33 cellular contexts compared by ENCODE assay signal in genomic region chr11:61106296-61106695, GRCh38. TPM values are rescaled to one million over a fixed set of nuclear protein-coding genes. Genes with fewer than 3 reads are reported as not detected.
DNase-seq lines count a peak whose midpoint lies in the region; ATAC-seq lines count a peak whose summit lies in the region.
"Had no signal": no experiment of that assay in that cellular context is flagged by ENCODE, and none has a peak within 500 bp of the region (broad histone marks: within the 10 kb centered on the region; RNA-seq: fewer than 3 reads in every experiment).

No MANE protein-coding gene starts in this region.

- CTCF ChIA-PET in activated CD4-positive, alpha-beta T cell treated with anti-CD3 and anti-CD28 coated beads for 36 hours (lab: Charles Lee) = interaction anchor here (0.6 to 2.3 kb wide), 3 partner anchors 14 to 24 kb away, joined by 3 to 8 read pairs (median 5); no protein-coding TSS in a partner anchor
- CTCF ChIA-PET in naive thymus-derived CD4-positive, alpha-beta T cell (lab: Charles Lee) = interaction anchor here (0.6 to 1.2 kb wide), 3 partner anchors 9 to 31 kb away, joined by 3 to 4 read pairs (median 3); no protein-coding TSS in a partner anchor

- H3K4me3 Mint-ChIP-seq in activated CD4-positive, alpha-beta T cell treated with anti-CD3 and anti-CD28 coated beads for 36 hours = no peak overlapping the region
- peak overlapping the region in 1 of 4 donors; percentile 72 for H3K4me3 Mint-ChIP-seq in CD4-positive, CD25-positive, alpha-beta regulatory T cell
- no peak overlapping the region for H3K4me3 Mint-ChIP-seq in activated T-helper 2 cell treated with anti-CD3 and anti-CD28 coated beads, Interferon-gamma antibody, Interleukin-2, Interleukin-4, amounts not matched to agents 10 μg/mL and 5 μg/mL and 100 μg/mL, durations not matched to agents 14 hours and 24 hours and 36 hours (ENCODE audit: low read depth)
- peak overlapping the region in 2 of 10 donors; percentile 76 to 93 for H3K4me3 Mint-ChIP-seq in naive thymus-derived CD4-positive, alpha-beta T cell
- H3K4me3 Mint-ChIP-seq: activated B cell treated with CpG ODN at 0.5 μM for 24 hours; CD14-positive monocyte; natural killer cell; stimulated activated naive B cell treated with anti-CD40 and anti-IgM and Interleukin-4, amounts not matched to agents 10 μg/mL and 1 μg/mL and 100 μg/mL, for 72 hours had no signal

- no peak for ATAC-seq in activated CD4-positive, alpha-beta T cell treated with anti-CD3 and anti-CD28 coated beads for 36 hours
- ATAC-seq in CD4-positive, CD25-positive, alpha-beta regulatory T cell (ENCODE audit: low read depth in 2 of 2) = no peak
- ATAC-seq in naive thymus-derived CD4-positive, alpha-beta T cell = no peak
- ATAC-seq in GM21576 (IDR thresholded peaks at IDR 0.05; ENCODE audit: unreplicated experiment) = no peak
- ATAC-seq: esophagus mucosa; natural killer cell; stimulated activated naive B cell treated with anti-CD40 and anti-IgM and Interleukin-4, amounts not matched to agents 10 μg/mL and 1 μg/mL and 100 μg/mL, for 72 hours had no signal

- no peak overlapping the region for H3K27ac Mint-ChIP-seq in activated CD4-positive, alpha-beta T cell treated with anti-CD3 and anti-CD28 coated beads for 36 hours
- H3K27ac Mint-ChIP-seq in CD4-positive, CD25-positive, alpha-beta regulatory T cell = peak overlapping the region; percentile 76 to 92 (median 91)
- peak overlapping the region; percentile 91 for H3K27ac Mint-ChIP-seq in activated T-helper 2 cell treated with anti-CD3 and anti-CD28 coated beads, Interferon-gamma antibody, Interleukin-2, Interleukin-4, amounts not matched to agents 10 μg/mL and 5 μg/mL and 100 μg/mL, durations not matched to agents 14 hours and 24 hours and 36 hours
- peak overlapping the region in 6 of 9 donors; percentile 75 to 98 (median 91) for H3K27ac Mint-ChIP-seq in naive thymus-derived CD4-positive, alpha-beta T cell
- H3K27ac Mint-ChIP-seq: activated B cell treated with CpG ODN at 0.5 μM for 24 hours; natural killer cell; stimulated activated naive B cell treated with anti-CD40 and anti-IgM and Interleukin-4, amounts not matched to agents 10 μg/mL and 1 μg/mL and 100 μg/mL, for 72 hours had no signal

- no peaks in the 10 kb centered on the region for H3K9me3 Mint-ChIP-seq in activated CD4-positive, alpha-beta T cell treated with anti-CD3 and anti-CD28 coated beads for 36 hours (ENCODE audit: low read depth)
- no peaks in the 10 kb centered on the region for H3K9me3 Mint-ChIP-seq in CD4-positive, CD25-positive, alpha-beta regulatory T cell
- no peaks in the 10 kb centered on the region for H3K9me3 Mint-ChIP-seq in activated T-helper 2 cell treated with anti-CD3 and anti-CD28 coated beads, Interferon-gamma antibody, Interleukin-2, Interleukin-4, amounts not matched to agents 10 μg/mL and 5 μg/mL and 100 μg/mL, durations not matched to agents 14 hours and 24 hours and 36 hours
- H3K9me3 Mint-ChIP-seq in naive thymus-derived CD4-positive, alpha-beta T cell = no peaks in the 10 kb centered on the region
- H3K9me3 Mint-ChIP-seq: activated B cell treated with CpG ODN at 0.5 μM for 24 hours; CD14-positive monocyte; natural killer cell; stimulated activated naive B cell treated with anti-CD40 and anti-IgM and Interleukin-4, amounts not matched to agents 10 μg/mL and 1 μg/mL and 100 μg/mL, for 72 hours had no signal

- peak overlapping the region; percentile 85 for H3K27ac ChIP-seq in CD4-positive, CD25-positive, alpha-beta regulatory T cell (ENCODE audit: insufficient read depth, low read length, poor library complexity, severe bottlenecking)
- H3K27ac ChIP-seq in naive thymus-derived CD4-positive, alpha-beta T cell (ENCODE audit: low read depth, low read length) = peak overlapping the region; percentile 78
- H3K27ac ChIP-seq: HL-60, lower lobe of right lung, ovary, vagina had no signal

- no peaks in the 10 kb centered on the region for H3K27me3 Mint-ChIP-seq in activated CD4-positive, alpha-beta T cell treated with anti-CD3 and anti-CD28 coated beads for 36 hours
- H3K27me3 Mint-ChIP-seq in CD4-positive, CD25-positive, alpha-beta regulatory T cell = no peaks in the 10 kb centered on the region
- H3K27me3 Mint-ChIP-seq in activated T-helper 2 cell treated with anti-CD3 and anti-CD28 coated beads, Interferon-gamma antibody, Interleukin-2, Interleukin-4, amounts not matched to agents 10 μg/mL and 5 μg/mL and 100 μg/mL, durations not matched to agents 14 hours and 24 hours and 36 hours (ENCODE audit: low read depth) = no peaks in the 10 kb centered on the region
- no peaks in the 10 kb centered on the region for H3K27me3 Mint-ChIP-seq in naive thymus-derived CD4-positive, alpha-beta T cell
- H3K27me3 Mint-ChIP-seq: activated B cell treated with CpG ODN at 0.5 μM for 24 hours; stimulated activated naive B cell treated with anti-CD40 and anti-IgM and Interleukin-4, amounts not matched to agents 10 μg/mL and 1 μg/mL and 100 μg/mL, for 72 hours had no signal

- H3K36me3 Mint-ChIP-seq in activated CD4-positive, alpha-beta T cell treated with anti-CD3 and anti-CD28 coated beads for 36 hours (ENCODE audit: low read depth) = peaks cover 88% of the 10 kb centered on the region
- peaks cover 46% of the 10 kb centered on the region for H3K36me3 Mint-ChIP-seq in CD4-positive, CD25-positive, alpha-beta regulatory T cell
- H3K36me3 Mint-ChIP-seq in activated T-helper 2 cell treated with anti-CD3 and anti-CD28 coated beads, Interferon-gamma antibody, Interleukin-2, Interleukin-4, amounts not matched to agents 10 μg/mL and 5 μg/mL and 100 μg/mL, durations not matched to agents 14 hours and 24 hours and 36 hours (ENCODE audit: low read depth) = peaks cover 87% of the 10 kb centered on the region
- peaks cover 13 to 56% (median 22%) of the 10 kb centered on the region in 5 donors for H3K36me3 Mint-ChIP-seq in naive thymus-derived CD4-positive, alpha-beta T cell
- H3K36me3 Mint-ChIP-seq: CD14-positive monocyte, natural killer cell had no signal

- H3K4me1 Mint-ChIP-seq in activated CD4-positive, alpha-beta T cell treated with anti-CD3 and anti-CD28 coated beads for 36 hours = peaks cover 58% of the 10 kb centered on the region
- H3K4me1 Mint-ChIP-seq in CD4-positive, CD25-positive, alpha-beta regulatory T cell = peaks cover 11 to 81% (median 55%) of the 10 kb centered on the region in 4 donors
- H3K4me1 Mint-ChIP-seq in activated T-helper 2 cell treated with anti-CD3 and anti-CD28 coated beads, Interferon-gamma antibody, Interleukin-2, Interleukin-4, amounts not matched to agents 10 μg/mL and 5 μg/mL and 100 μg/mL, durations not matched to agents 14 hours and 24 hours and 36 hours (ENCODE audit: low read depth) = peaks cover 65% of the 10 kb centered on the region
- peaks cover 41 to 81% (median 70%) of the 10 kb centered on the region in 7 donors for H3K4me1 Mint-ChIP-seq in naive thymus-derived CD4-positive, alpha-beta T cell
- H3K4me1 Mint-ChIP-seq: CD14-positive monocyte had no signal

- no peaks in the 10 kb centered on the region for H3K27me3 ChIP-seq in CD4-positive, CD25-positive, alpha-beta regulatory T cell (ENCODE audit: control insufficient read depth, insufficient read depth, low read length)
- no peaks in the 10 kb centered on the region for H3K27me3 ChIP-seq in naive thymus-derived CD4-positive, alpha-beta T cell (ENCODE audit: control insufficient read depth in 2 of 2, insufficient read depth in 2 of 2, low read length in 2 of 2)
- H3K27me3 ChIP-seq: ovary, vagina had no signal

- H3K4me3 ChIP-seq in CD4-positive, CD25-positive, alpha-beta regulatory T cell (ENCODE audit: low read depth, low read length) = peak overlapping the region; percentile 76
- peak overlapping the region; percentile 37 for H3K4me3 ChIP-seq in naive thymus-derived CD4-positive, alpha-beta T cell (ENCODE audit: low read length)
- H3K4me3 ChIP-seq: lower lobe of right lung, ovary, vagina had no signal

- POLR2A ChIA-PET in activated CD4-positive, alpha-beta T cell treated with anti-CD3 and anti-CD28 coated beads for 36 hours (lab: Charles Lee) = interaction anchor here (0.6 to 0.7 kb wide), 3 partner anchors 113 to 200 kb away, joined by 3 to 5 read pairs (median 3); partner anchors contain the start of gene PRPF19
- POLR2A ChIA-PET in naive thymus-derived CD4-positive, alpha-beta T cell (lab: Charles Lee) = interaction anchor here (0.5 to 5.2 kb wide), 22 partner anchors 14 to 275 kb away, joined by 3 to 31 read pairs (median 6); no protein-coding TSS in a partner anchor

- DNase-seq in activated CD4-positive, alpha-beta T cell treated with anti-CD3 and anti-CD28 coated beads for 36 hours = peak; percentile 15
- DNase-seq in activated CD4-positive, alpha-beta T cell treated with anti-CD3 and anti-CD28 coated beads, Interleukin-2, amount 50 U/mL, for 4 hours = no peak
- no peak for DNase-seq in CD4-positive, CD25-positive, alpha-beta regulatory T cell
- no peak for DNase-seq in activated T-helper 2 cell treated with anti-CD3 and anti-CD28 coated beads, Interferon-gamma antibody, Interleukin-2, Interleukin-4, amounts not matched to agents 10 μg/mL and 5 μg/mL and 100 μg/mL, durations not matched to agents 14 hours and 24 hours and 36 hours (ENCODE audit: low spot score)
- DNase-seq in naive thymus-derived CD4-positive, alpha-beta T cell = peak in 1 of 9 donors; percentile 1
- DNase-seq in NCI-H82 treated with DMSO at 0.1 percent for 48 hours (lab: John Stamatoyannopoulos, UW; ENCODE audit: unreplicated experiment) (no peak), islet precursor cell (no peak)
- DNase-seq: activated B cell treated with CpG ODN at 0.5 μM for 24 hours; activated CD8-positive, alpha-beta memory T cell treated with anti-CD3 and anti-CD28 coated beads for 24 hours; caudate nucleus; KBM-7; lower lobe of right lung; midbrain; natural killer cell; NCI-H1092; NCI-H1694; NCI-H446 treated with DMSO at 0.1 percent for 48 hours; NCI-H82; ovary; retina; stimulated activated naive B cell treated with anti-CD40 and anti-IgM and Interleukin-4, amounts not matched to agents 10 μg/mL and 1 μg/mL and 100 μg/mL, for 72 hours had no signal

- peaks cover 46% of the 10 kb centered on the region for H3K36me3 ChIP-seq in CD4-positive, CD25-positive, alpha-beta regulatory T cell (ENCODE audit: control insufficient read depth, insufficient read depth, low read length)
- H3K36me3 ChIP-seq in naive thymus-derived CD4-positive, alpha-beta T cell (ENCODE audit: control insufficient read depth in 2 of 3, insufficient read depth in 3 of 3, low read length in 3 of 3) = peaks cover 0 to 60% (median 13%) of the 10 kb centered on the region in 3 experiments
- H3K36me3 ChIP-seq: lower lobe of right lung, ovary, vagina had no signal

- peaks cover 78% of the 10 kb centered on the region for H3K4me1 ChIP-seq in CD4-positive, CD25-positive, alpha-beta regulatory T cell (ENCODE audit: control insufficient read depth, insufficient read depth, low read length, poor library complexity, severe bottlenecking)
- peaks cover 53 to 79% of the 10 kb centered on the region in 2 donors for H3K4me1 ChIP-seq in naive thymus-derived CD4-positive, alpha-beta T cell (ENCODE audit: control insufficient read depth in 2 of 2, insufficient read depth in 2 of 2, low read length in 2 of 2)
- H3K4me1 ChIP-seq: lower lobe of right lung, vagina had no signal

- no peaks in the 10 kb centered on the region for H3K9me3 ChIP-seq in CD4-positive, CD25-positive, alpha-beta regulatory T cell (ENCODE audit: control insufficient read depth in 2 of 2, low read length in 2 of 2)
- no peaks in the 10 kb centered on the region for H3K9me3 ChIP-seq in naive thymus-derived CD4-positive, alpha-beta T cell (ENCODE audit: control insufficient read depth in 2 of 3, low read length in 3 of 3)
- H3K9me3 ChIP-seq: lower lobe of right lung, ovary, vagina had no signal

- intact Hi-C loops in activated CD4-positive, alpha-beta T cell treated with anti-CD3 and anti-CD28 coated beads for 36 hours (cut with DNase I, micrococcal nuclease) = no loop called here
- intact Hi-C loops in activated T-helper 2 cell treated with anti-CD3 and anti-CD28 coated beads, Interferon-gamma antibody, Interleukin-2, Interleukin-4, amounts not matched to agents 10 μg/mL and 5 μg/mL and 100 μg/mL, durations not matched to agents 14 hours and 24 hours and 36 hours (cut with micrococcal nuclease) = no loop called here
- intact Hi-C loops in naive thymus-derived CD4-positive, alpha-beta T cell (cut with micrococcal nuclease) = no loop called here

RNA-seq across cellular contexts. Expression of gene CD5, which starts 4.0 kb away (rescaled TPM):
- total RNA-seq in activated CD4-positive, alpha-beta T cell treated with anti-CD3 and anti-CD28 coated beads for 36 hours = 100 to 1,000 TPM; 298 to 399 TPM
- 390 TPM for total RNA-seq in CD4-positive, CD25-positive, alpha-beta regulatory T cell
- polyA plus RNA-seq in CD4-positive, CD25-positive, alpha-beta regulatory T cell = 100 to 1,000 TPM; 150 to 253 (median 213) TPM
- total RNA-seq in activated T-helper 2 cell treated with anti-CD3 and anti-CD28 coated beads, Interferon-gamma antibody, Interleukin-2, Interleukin-4, amounts not matched to agents 10 μg/mL and 5 μg/mL and 100 μg/mL, durations not matched to agents 14 hours and 24 hours and 36 hours = 395 and 399 TPM in 2 replicates
- 100 to 1,000 TPM; 180 to 399 (median 224) TPM for total RNA-seq in naive thymus-derived CD4-positive, alpha-beta T cell
- polyA plus RNA-seq in naive thymus-derived CD4-positive, alpha-beta T cell = 100 to 1,000 TPM; 217 to 371 TPM
- total RNA-seq: A172, Daoy, fibroblast of villous mesenchyme, M059J, RPMI7951, skeletal muscle tissue had no signal
- polyA plus RNA-seq: keratinocyte had no signal

RNA-seq across cellular contexts. Expression of gene VPS37C, which starts 54.9 kb away (rescaled TPM):
- 10 to 100 TPM in 1 of 2 experiments, 1 to 10 TPM in 1; 9.5 to 10.6 TPM for total RNA-seq in activated CD4-positive, alpha-beta T cell treated with anti-CD3 and anti-CD28 coated beads for 36 hours
- total RNA-seq in CD4-positive, CD25-positive, alpha-beta regulatory T cell = 2.8 TPM
- polyA plus RNA-seq in CD4-positive, CD25-positive, alpha-beta regulatory T cell = under 1 TPM; 0.30 to 0.68 (median 0.60) TPM
- total RNA-seq in activated T-helper 2 cell treated with anti-CD3 and anti-CD28 coated beads, Interferon-gamma antibody, Interleukin-2, Interleukin-4, amounts not matched to agents 10 μg/mL and 5 μg/mL and 100 μg/mL, durations not matched to agents 14 hours and 24 hours and 36 hours = 10.6 and 12.5 TPM in 2 replicates
- total RNA-seq in naive thymus-derived CD4-positive, alpha-beta T cell = 10 to 100 TPM in 1 of 5 experiments, 1 to 10 TPM in 4; 4.1 to 12.0 (median 7.9) TPM
- polyA plus RNA-seq in naive thymus-derived CD4-positive, alpha-beta T cell = under 1 TPM; 0.31 to 0.82 TPM
